18 cellular contexts compared by ENCODE assay signal in the genomic region with DNA sequence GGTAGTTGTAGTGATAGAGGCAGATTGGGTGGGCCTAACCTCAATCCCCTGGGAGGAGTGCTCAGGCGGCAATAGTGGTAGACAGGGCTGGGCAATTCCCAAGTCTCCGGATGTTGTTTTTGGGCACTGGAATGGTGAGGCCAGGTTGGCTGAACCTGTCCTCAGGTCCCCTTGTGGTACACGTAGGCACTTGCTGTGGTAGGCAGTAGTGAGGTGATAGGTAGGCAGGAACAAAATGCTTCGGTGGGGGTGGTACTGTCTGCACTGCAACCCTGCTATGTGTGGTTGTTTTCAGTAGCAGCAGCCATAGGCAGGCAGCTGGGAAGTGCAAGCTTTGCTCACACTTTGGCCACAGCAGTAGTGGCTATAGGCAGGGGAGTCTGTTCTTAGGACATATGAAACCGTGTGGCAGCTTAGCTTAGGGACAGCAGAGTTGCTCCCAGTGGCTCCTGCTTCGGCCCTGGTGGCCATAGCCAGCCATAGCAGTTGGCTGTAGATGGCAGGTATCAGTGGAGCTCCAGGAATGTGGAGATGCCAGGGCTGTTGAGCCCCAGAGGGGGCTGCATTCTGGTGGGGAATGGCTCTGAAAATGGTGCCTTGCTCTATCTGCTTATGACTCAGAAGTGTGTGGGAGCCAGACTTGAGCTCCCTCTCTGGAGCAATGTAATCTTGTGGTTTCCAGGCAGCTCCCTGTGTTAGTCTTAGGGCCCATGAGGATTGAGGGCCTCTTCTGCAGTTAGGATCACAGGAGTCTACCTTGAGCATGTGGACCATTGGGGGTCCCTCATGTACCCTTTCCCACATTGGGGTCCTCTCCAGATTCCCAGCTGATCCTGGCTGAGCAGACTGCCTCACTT.
DNase-seq lines count a peak whose midpoint lies in the region; ATAC-seq and TF ChIP-seq lines count a peak whose summit lies in the region.
"Had no signal": no experiment of that assay in that cellular context is flagged by ENCODE, and none has a peak within 500 bp of the region (broad histone marks: within the 10 kb centered on the region; RNA-seq: fewer than 3 reads in every experiment).

No MANE protein-coding gene starts in this region.

- no peak overlapping the region for H3K4ac ChIP-seq in neuronal stem cell (ENCODE audit: low read length)

- H3K9me3 ChIP-seq in endodermal cell (ENCODE audit: control insufficient read depth, low read length) (peaks cover 10% of the 10 kb centered on the region), neuronal stem cell (replicated peaks in 1 of 2; ENCODE audit: control insufficient read depth in 2 of 2, insufficient read depth in 1 of 2, low read depth in 1 of 2, low read length in 2 of 2) (no peaks in the 10 kb centered on the region)
- H3K9me3 ChIP-seq: uterus had no signal

- no peak overlapping the region for H3K4me3 Mint-ChIP-seq in endodermal cell
- H3K4me3 Mint-ChIP-seq: activated naive CD4-positive, alpha-beta T cell treated with anti-CD3 and anti-CD28 coated beads, Interleukin-2, amount 10 ng/mL, durations not matched to agents 7 days and 5 days; CD14-positive monocyte; HFFc6; stimulated activated memory B cell treated with anti-CD40 and anti-IgM and Interleukin-4, amounts not matched to agents 10 μg/mL and 1 μg/mL and 100 μg/mL, for 72 hours had no signal

- H2BK12ac ChIP-seq in neuronal stem cell (ENCODE audit: low read length): no peak overlapping the region

- H3K9me3 Mint-ChIP-seq in endodermal cell: peaks cover 3% of the 10 kb centered on the region

- no peak overlapping the region for H4K91ac ChIP-seq in neuronal stem cell (ENCODE audit: low read depth, low read length, poor library complexity)

- ATAC-seq in HG02970 (IDR thresholded peaks at IDR 0.05; ENCODE audit: low FRiP score, unreplicated experiment): no peak
- ATAC-seq: left lobe of liver; stimulated activated memory B cell treated with anti-CD40 and anti-IgM and Interleukin-4, amounts not matched to agents 10 μg/mL and 1 μg/mL and 100 μg/mL, for 72 hours had no signal

- H3K4me1 ChIP-seq in endodermal cell (ENCODE audit: control insufficient read depth, insufficient read depth, low read length) (no peaks in the 10 kb centered on the region), neuronal stem cell (ENCODE audit: control insufficient read depth in 2 of 2, insufficient read depth in 1 of 2, low read depth in 1 of 2, low read length in 2 of 2) (no peaks in the 10 kb centered on the region)
- H3K4me1 ChIP-seq: uterus had no signal

- H3K4me2 ChIP-seq in neuronal stem cell (ENCODE audit: insufficient read depth, low read length, poor library complexity, severe bottlenecking): no peak overlapping the region

- no peak overlapping the region for H3K14ac ChIP-seq in neuronal stem cell (ENCODE audit: low read length)

- H3K36me3 Mint-ChIP-seq in endodermal cell (ENCODE audit: low read depth): no peaks in the 10 kb centered on the region
- H3K36me3 Mint-ChIP-seq: activated naive CD4-positive, alpha-beta T cell treated with anti-CD3 and anti-CD28 coated beads, Interleukin-2, amount 10 ng/mL, durations not matched to agents 7 days and 5 days; CD14-positive monocyte; stimulated activated memory B cell treated with anti-CD40 and anti-IgM and Interleukin-4, amounts not matched to agents 10 μg/mL and 1 μg/mL and 100 μg/mL, for 72 hours had no signal

- TF ChIP-seq CTCF in GM12873 (IDR thresholded peaks at IDR 0.05; ENCODE audit: insufficient read depth, low read depth, low read length, missing control alignments): peak; percentile 38
- peak; percentile 74 for TF ChIP-seq CTCF in endodermal cell (conservative IDR thresholded peaks at IDR 0.05)

- no peak overlapping the region for H3K27ac ChIP-seq in endodermal cell (ENCODE audit: low read depth, low read length)
- no peak overlapping the region for H3K27ac ChIP-seq in neuronal stem cell (replicated peaks; ENCODE audit: low read length)
- H3K27ac ChIP-seq: uterus, VCaP had no signal

- H2AK5ac ChIP-seq in neuronal stem cell (ENCODE audit: low read depth, low read length): peak overlapping the region; percentile 17

- DNase-seq in MV-4-11 (lab: John Stamatoyannopoulos, UW) (peak; percentile 67), endodermal cell (peak; percentile 88), neuronal stem cell (ENCODE audit: low spot score) (no peak), T1000 (lab: John Stamatoyannopoulos, UW) (no peak), UCSD-AML1 (lab: John Stamatoyannopoulos, UW; ENCODE audit: unreplicated experiment) (no peak), germinal center (ENCODE audit: low spot score) (no peak)
- DNase-seq: activated CD8-positive, alpha-beta memory T cell treated with anti-CD3 and anti-CD28 coated beads, Interleukin-2, amount 50 U/mL, for 4 hours; activated naive CD4-positive, alpha-beta T cell treated with anti-CD3 and anti-CD28 coated beads, Interleukin-2, amount 10 ng/mL, durations not matched to agents 7 days and 5 days; glutamatergic neuron; HFFc6; stimulated activated CD4-positive, alpha-beta T cell treated with anti-CD3 and anti-CD28 coated beads, Interleukin-4, amount 100 ng/mL, for 24 hours; uterus had no signal

- H3K18ac ChIP-seq in neuronal stem cell (ENCODE audit: low read length): no peak overlapping the region

- H3K36me3 ChIP-seq in endodermal cell (ENCODE audit: control insufficient read depth, insufficient read depth, low read length) (no peaks in the 10 kb centered on the region), neuronal stem cell (replicated peaks in 1 of 2; ENCODE audit: control insufficient read depth in 2 of 2, insufficient read depth in 2 of 2, low read length in 2 of 2) (no peaks in the 10 kb centered on the region)
- H3K36me3 ChIP-seq: uterus had no signal

- no peaks in the 10 kb centered on the region for H3K79me1 ChIP-seq in neuronal stem cell (ENCODE audit: low read depth, low read length)

- H3K9ac ChIP-seq in endodermal cell (ENCODE audit: extremely low read depth, low read length, poor library complexity, severe bottlenecking): no peak overlapping the region
- no peak overlapping the region for H3K9ac ChIP-seq in neuronal stem cell (ENCODE audit: low read depth, low read length, poor library complexity)

- H2BK5ac ChIP-seq in neuronal stem cell (ENCODE audit: low read length): no peak overlapping the region

- peak overlapping the region; percentile 6 for H3K23ac ChIP-seq in neuronal stem cell (ENCODE audit: low read depth, low read length, poor library complexity)

- no peak overlapping the region for H4K8ac ChIP-seq in neuronal stem cell (ENCODE audit: low read depth, low read length)

- no peaks in the 10 kb centered on the region for H3K4me1 Mint-ChIP-seq in endodermal cell
- H3K4me1 Mint-ChIP-seq: activated naive CD4-positive, alpha-beta T cell treated with anti-CD3 and anti-CD28 coated beads, Interleukin-2, amount 10 ng/mL, durations not matched to agents 7 days and 5 days; CD14-positive monocyte; stimulated activated memory B cell treated with anti-CD40 and anti-IgM and Interleukin-4, amounts not matched to agents 10 μg/mL and 1 μg/mL and 100 μg/mL, for 72 hours had no signal

- no peak overlapping the region for H2BK15ac ChIP-seq in neuronal stem cell (ENCODE audit: low read length)

- H3K4me3 ChIP-seq in endodermal cell (ENCODE audit: low read length) (no peak overlapping the region), neuronal stem cell (ENCODE audit: low read length in 2 of 2) (no peak overlapping the region)
- H3K4me3 ChIP-seq: uterus had no signal

- no peak overlapping the region for H2AFZ ChIP-seq in neuronal stem cell (ENCODE audit: low read length)

- 83 to 84% methylated on average over 4 to 6 of the region's 6 CpGs for WGBS in endodermal cell (ENCODE audit: insufficient coverage in 1 of 2, insufficient read length in 1 of 2), 2 experiments
- WGBS in neuronal stem cell (ENCODE audit: extremely low coverage in 2 of 2, insufficient read length in 2 of 2, insufficient replicate concordance in 1 of 2), 2 donors: no CpG with 5 or more reads among the region's 6 CpGs

- no peak overlapping the region for H2BK120ac ChIP-seq in neuronal stem cell (ENCODE audit: low read depth, low read length)

- H3K27me3 ChIP-seq in endodermal cell (ENCODE audit: control insufficient read depth, insufficient read depth, low read length, poor library complexity, severe bottlenecking) (no peaks in the 10 kb centered on the region), neuronal stem cell (ENCODE audit: control insufficient read depth in 3 of 3, insufficient read depth in 3 of 3, low read depth in 1 of 3, low read length in 3 of 3) (peaks cover 0 to 2% (median 0%) of the 10 kb centered on the region in 3 experiments)
- H3K27me3 ChIP-seq: uterus had no signal

- H3K27me3 Mint-ChIP-seq in endodermal cell (ENCODE audit: insufficient read depth): no peaks in the 10 kb centered on the region
- H3K27me3 Mint-ChIP-seq: activated naive CD4-positive, alpha-beta T cell treated with anti-CD3 and anti-CD28 coated beads, Interleukin-2, amount 10 ng/mL, durations not matched to agents 7 days and 5 days; stimulated activated memory B cell treated with anti-CD40 and anti-IgM and Interleukin-4, amounts not matched to agents 10 μg/mL and 1 μg/mL and 100 μg/mL, for 72 hours had no signal

- H3K27ac Mint-ChIP-seq in endodermal cell: no peak overlapping the region
- H3K27ac Mint-ChIP-seq: activated naive CD4-positive, alpha-beta T cell treated with anti-CD3 and anti-CD28 coated beads, Interleukin-2, amount 10 ng/mL, durations not matched to agents 7 days and 5 days; CD14-positive monocyte; HFFc6; stimulated activated memory B cell treated with anti-CD40 and anti-IgM and Interleukin-4, amounts not matched to agents 10 μg/mL and 1 μg/mL and 100 μg/mL, for 72 hours had no signal

Comparison
In these comparisons a context has a peak if more than half of its experiments do, and no peak if none do; other contexts are left out.
1. DNase-seq: peak in MV-4-11 (single experiment) and endodermal cell (single experiment); none in neuronal stem cell (single experiment), T1000 (single experiment), UCSD-AML1 (single experiment) and germinal center (single experiment).